Comparison of ENCODE assay signal across 10 cellular contexts in genomic region chr17:45227101-45227591, GRCh38. TPM values are rescaled to one million over a fixed set of nuclear protein-coding genes. Genes with fewer than 3 reads are reported as not detected.
DNase-seq lines count a peak whose midpoint lies in the region; ATAC-seq and TF ChIP-seq lines count a peak whose summit lies in the region.
"Had no signal": no experiment of that assay in that cellular context is flagged by ENCODE, and none has a peak within 500 bp of the region (broad histone marks: within the 10 kb centered on the region; RNA-seq: fewer than 3 reads in every experiment).

No MANE protein-coding gene starts in this region.

- 39% methylated on average over 5 of the region's 5 CpGs for WGBS in thymus

- no peaks in the 10 kb centered on the region for H3K27me3 ChIP-seq in thymus (ENCODE audit: control insufficient read depth, insufficient read depth)

- H3K27ac ChIP-seq in thymus (ENCODE audit: low read depth): peak overlapping the region; percentile 99

- peaks cover under 1% of the 10 kb centered on the region for H3K36me3 ChIP-seq in thymus (ENCODE audit: control insufficient read depth, insufficient read depth)

- DNase-seq in activated T-cell treated with anti-CD3 and anti-CD28 coated beads, Interleukin-2, amount 50 U/mL, for 1 hour: peak; percentile 49
- no peak for DNase-seq in activated T-cell treated with anti-CD3 and anti-CD28 coated beads for 4 hours
- peak; percentile 49 for DNase-seq in germinal center (ENCODE audit: low spot score)
- DNase-seq in anterior cingulate cortex (lab: John Stamatoyannopoulos, UW): no peak
- no peak for DNase-seq in sciatic nerve (ENCODE audit: low spot score)
- DNase-seq in activated gamma-delta T cell treated with Interleukin-2 at 50 U/mL for 16 hours: no peak
- DNase-seq: cortex of kidney, NCI-H1105 treated with DMSO at 0.1 percent for 48 hours had no signal

- no peaks in the 10 kb centered on the region for H3K9me3 ChIP-seq in thymus (ENCODE audit: control insufficient read depth)

- peak overlapping the region; percentile 100 for H3K4me3 ChIP-seq in thymus (ENCODE audit: low read length)

- intact Hi-C loops in sciatic nerve (cut with DNase I): no loop called here

- peak; percentile 44 for TF ChIP-seq POLR2A in Raji (IDR thresholded peaks at IDR 0.05; ENCODE audit: insufficient read depth, low read depth, low read length)

- ATAC-seq in sciatic nerve: no peak

- peaks cover 66% of the 10 kb centered on the region for H3K4me1 ChIP-seq in thymus (ENCODE audit: control insufficient read depth, insufficient read depth, low read length)

RNA-seq across cellular contexts. Expression of gene FMNL1, which starts 5.5 kb away (rescaled TPM):
- polyA plus RNA-seq in thymus: 79.5 TPM
- total RNA-seq in sciatic nerve: 39.6 TPM

RNA-seq across cellular contexts. Expression of gene SPATA32, which starts 34.7 kb away (rescaled TPM):
- 0.21 TPM for polyA plus RNA-seq in thymus
- total RNA-seq in sciatic nerve: not detected

Comparison
In these comparisons a context has a peak if more than half of its experiments do, and no peak if none do; other contexts are left out.
1. DNase-seq: peak in activated T-cell treated with anti-CD3 and anti-CD28 coated beads, Interleukin-2, amount 50 U/mL, for 1 hour (single experiment) and germinal center (single experiment); none in activated T-cell treated with anti-CD3 and anti-CD28 coated beads for 4 hours (single experiment), anterior cingulate cortex (0 of 58), sciatic nerve (single experiment) and activated gamma-delta T cell treated with Interleukin-2 at 50 U/mL for 16 hours (single experiment).